In the genomic region with DNA sequence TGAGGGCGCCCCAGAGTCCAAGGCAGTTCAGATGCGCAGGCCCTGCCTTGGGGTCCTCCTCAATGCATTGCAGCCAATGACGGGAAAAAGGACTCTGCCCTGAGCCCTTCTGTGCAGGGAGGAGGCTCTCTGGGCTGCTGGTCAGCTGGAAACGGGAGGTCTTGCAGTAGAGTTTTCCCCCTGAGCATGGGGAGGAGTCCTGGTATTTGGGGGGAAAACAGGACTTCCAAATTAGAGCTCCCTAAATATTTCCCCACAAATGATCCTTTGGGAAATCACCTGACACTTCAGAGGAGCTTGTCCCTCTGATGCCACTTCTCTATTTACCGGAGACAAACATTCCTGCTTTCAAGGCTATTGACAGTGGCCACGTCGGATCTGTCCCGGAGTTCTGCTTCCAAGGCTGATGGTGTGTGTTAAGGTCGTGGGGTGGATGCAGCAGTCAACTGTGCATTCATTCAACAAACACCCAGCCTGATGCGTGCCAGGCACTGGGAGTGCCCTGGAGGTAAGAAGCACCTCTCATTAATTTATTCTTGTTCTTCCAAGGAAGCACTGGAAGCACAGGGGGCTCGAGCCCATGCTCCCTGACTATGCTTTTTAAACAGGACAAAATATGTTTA, we compare ENCODE assay signal across 1 cellular context.
TF ChIP-seq lines count a peak whose summit lies in the region.

No MANE protein-coding gene starts in this region.

TF ChIP-seq in HepG2, 621 proteins besides CTCF, POLR2A, EP300 and RAD21 (continued from another document and continues in another):
- TF ChIP-seq, protein P1, sequence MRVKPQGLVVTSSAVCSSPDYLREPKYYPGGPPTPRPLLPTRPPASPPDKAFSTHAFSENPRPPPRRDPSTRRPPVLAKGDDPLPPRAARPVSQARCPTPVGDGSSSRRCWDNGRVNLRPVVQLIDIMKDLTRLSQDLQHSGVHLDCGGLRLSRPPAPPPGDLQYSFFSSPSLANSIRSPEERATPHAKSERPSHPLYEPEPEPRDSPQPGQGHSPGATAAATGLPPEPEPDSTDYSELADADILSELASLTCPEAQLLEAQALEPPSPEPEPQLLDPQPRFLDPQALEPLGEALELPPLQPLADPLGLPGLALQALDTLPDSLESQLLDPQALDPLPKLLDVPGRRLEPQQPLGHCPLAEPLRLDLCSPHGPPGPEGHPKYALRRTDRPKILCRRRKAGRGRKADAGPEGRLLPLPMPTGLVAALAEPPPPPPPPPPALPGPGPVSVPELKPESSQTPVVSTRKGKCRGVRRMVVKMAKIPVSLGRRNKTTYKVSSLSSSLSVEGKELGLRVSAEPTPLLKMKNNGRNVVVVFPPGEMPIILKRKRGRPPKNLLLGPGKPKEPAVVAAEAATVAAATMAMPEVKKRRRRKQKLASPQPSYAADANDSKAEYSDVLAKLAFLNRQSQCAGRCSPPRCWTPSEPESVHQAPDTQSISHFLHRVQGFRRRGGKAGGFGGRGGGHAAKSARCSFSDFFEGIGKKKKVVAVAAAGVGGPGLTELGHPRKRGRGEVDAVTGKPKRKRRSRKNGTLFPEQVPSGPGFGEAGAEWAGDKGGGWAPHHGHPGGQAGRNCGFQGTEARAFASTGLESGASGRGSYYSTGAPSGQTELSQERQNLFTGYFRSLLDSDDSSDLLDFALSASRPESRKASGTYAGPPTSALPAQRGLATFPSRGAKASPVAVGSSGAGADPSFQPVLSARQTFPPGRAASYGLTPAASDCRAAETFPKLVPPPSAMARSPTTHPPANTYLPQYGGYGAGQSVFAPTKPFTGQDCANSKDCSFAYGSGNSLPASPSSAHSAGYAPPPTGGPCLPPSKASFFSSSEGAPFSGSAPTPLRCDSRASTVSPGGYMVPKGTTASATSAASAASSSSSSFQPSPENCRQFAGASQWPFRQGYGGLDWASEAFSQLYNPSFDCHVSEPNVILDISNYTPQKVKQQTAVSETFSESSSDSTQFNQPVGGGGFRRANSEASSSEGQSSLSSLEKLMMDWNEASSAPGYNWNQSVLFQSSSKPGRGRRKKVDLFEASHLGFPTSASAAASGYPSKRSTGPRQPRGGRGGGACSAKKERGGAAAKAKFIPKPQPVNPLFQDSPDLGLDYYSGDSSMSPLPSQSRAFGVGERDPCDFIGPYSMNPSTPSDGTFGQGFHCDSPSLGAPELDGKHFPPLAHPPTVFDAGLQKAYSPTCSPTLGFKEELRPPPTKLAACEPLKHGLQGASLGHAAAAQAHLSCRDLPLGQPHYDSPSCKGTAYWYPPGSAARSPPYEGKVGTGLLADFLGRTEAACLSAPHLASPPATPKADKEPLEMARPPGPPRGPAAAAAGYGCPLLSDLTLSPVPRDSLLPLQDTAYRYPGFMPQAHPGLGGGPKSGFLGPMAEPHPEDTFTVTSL (CRISPR knock-in tag; IDR thresholded peaks at IDR 0.05; ENCODE audit: borderline replicate concordance) = peak; percentile 94
- peak; percentile 92 for TF ChIP-seq REPIN1 (CRISPR knock-in tag; IDR thresholded peaks at IDR 0.05; ENCODE audit: borderline replicate concordance, low read depth)
- no peak for TF ChIP-seq ZNF839 (CRISPR knock-in tag; IDR thresholded peaks at IDR 0.05; ENCODE audit: borderline replicate concordance)
- peak; percentile 91 for TF ChIP-seq SAP130 (CRISPR knock-in tag; IDR thresholded peaks at IDR 0.05; ENCODE audit: low read depth)
- peak; percentile 83; the same call in 1 of the 2 replicates for TF ChIP-seq ZNF615 (CRISPR knock-in tag; IDR thresholded peaks at IDR 0.05; ENCODE audit: borderline replicate concordance)
- TF ChIP-seq, protein P2, sequence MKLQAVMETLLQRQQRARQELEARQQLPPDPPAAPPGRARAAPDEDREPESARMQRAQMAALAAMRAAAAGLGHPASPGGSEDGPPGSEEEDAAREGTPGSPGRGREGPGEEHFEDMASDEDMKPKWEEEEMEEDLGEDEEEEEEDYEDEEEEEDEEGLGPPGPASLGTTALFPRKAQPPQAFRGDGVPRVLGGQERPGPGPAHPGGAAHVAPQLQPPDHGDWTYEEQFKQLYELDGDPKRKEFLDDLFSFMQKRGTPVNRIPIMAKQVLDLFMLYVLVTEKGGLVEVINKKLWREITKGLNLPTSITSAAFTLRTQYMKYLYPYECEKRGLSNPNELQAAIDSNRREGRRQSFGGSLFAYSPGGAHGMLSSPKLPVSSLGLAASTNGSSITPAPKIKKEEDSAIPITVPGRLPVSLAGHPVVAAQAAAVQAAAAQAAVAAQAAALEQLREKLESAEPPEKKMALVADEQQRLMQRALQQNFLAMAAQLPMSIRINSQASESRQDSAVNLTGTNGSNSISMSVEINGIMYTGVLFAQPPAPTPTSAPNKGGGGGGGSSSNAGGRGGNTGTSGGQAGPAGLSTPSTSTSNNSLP (IDR thresholded peaks at IDR 0.05; ENCODE audit: low read depth, low read length) = peak; percentile 83
- TF ChIP-seq ZSCAN20 (CRISPR knock-in tag; IDR thresholded peaks at IDR 0.05; ENCODE audit: borderline replicate concordance) = no peak; the same call in 1 of the 2 replicates
- no peak for TF ChIP-seq ZBTB8A (CRISPR knock-in tag; IDR thresholded peaks at IDR 0.05; ENCODE audit: borderline replicate concordance, low read depth)
- TF ChIP-seq, protein P3, sequence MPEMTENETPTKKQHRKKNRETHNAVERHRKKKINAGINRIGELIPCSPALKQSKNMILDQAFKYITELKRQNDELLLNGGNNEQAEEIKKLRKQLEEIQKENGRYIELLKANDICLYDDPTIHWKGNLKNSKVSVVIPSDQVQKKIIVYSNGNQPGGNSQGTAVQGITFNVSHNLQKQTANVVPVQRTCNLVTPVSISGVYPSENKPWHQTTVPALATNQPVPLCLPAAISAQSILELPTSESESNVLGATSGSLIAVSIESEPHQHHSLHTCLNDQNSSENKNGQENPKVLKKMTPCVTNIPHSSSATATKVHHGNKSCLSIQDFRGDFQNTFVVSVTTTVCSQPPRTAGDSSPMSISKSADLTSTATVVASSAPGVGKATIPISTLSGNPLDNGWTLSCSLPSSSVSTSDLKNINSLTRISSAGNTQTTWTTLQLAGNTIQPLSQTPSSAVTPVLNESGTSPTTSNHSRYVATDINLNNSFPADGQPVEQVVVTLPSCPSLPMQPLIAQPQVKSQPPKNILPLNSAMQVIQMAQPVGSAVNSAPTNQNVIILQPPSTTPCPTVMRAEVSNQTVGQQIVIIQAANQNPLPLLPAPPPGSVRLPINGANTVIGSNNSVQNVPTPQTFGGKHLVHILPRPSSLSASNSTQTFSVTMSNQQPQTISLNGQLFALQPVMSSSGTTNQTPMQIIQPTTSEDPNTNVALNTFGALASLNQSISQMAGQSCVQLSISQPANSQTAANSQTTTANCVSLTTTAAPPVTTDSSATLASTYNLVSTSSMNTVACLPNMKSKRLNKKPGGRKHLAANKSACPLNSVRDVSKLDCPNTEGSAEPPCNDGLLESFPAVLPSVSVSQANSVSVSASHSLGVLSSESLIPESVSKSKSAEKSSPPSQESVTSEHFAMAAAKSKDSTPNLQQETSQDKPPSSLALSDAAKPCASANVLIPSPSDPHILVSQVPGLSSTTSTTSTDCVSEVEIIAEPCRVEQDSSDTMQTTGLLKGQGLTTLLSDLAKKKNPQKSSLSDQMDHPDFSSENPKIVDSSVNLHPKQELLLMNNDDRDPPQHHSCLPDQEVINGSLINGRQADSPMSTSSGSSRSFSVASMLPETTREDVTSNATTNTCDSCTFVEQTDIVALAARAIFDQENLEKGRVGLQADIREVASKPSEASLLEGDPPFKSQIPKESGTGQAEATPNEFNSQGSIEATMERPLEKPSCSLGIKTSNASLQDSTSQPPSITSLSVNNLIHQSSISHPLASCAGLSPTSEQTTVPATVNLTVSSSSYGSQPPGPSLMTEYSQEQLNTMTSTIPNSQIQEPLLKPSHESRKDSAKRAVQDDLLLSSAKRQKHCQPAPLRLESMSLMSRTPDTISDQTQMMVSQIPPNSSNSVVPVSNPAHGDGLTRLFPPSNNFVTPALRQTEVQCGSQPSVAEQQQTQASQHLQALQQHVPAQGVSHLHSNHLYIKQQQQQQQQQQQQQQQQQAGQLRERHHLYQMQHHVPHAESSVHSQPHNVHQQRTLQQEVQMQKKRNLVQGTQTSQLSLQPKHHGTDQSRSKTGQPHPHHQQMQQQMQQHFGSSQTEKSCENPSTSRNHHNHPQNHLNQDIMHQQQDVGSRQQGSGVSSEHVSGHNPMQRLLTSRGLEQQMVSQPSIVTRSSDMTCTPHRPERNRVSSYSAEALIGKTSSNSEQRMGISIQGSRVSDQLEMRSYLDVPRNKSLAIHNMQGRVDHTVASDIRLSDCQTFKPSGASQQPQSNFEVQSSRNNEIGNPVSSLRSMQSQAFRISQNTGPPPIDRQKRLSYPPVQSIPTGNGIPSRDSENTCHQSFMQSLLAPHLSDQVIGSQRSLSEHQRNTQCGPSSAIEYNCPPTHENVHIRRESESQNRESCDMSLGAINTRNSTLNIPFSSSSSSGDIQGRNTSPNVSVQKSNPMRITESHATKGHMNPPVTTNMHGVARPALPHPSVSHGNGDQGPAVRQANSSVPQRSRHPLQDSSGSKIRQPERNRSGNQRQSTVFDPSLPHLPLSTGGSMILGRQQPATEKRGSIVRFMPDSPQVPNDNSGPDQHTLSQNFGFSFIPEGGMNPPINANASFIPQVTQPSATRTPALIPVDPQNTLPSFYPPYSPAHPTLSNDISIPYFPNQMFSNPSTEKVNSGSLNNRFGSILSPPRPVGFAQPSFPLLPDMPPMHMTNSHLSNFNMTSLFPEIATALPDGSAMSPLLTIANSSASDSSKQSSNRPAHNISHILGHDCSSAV (CRISPR knock-in tag; IDR thresholded peaks at IDR 0.05; ENCODE audit: borderline replicate concordance) = no peak
- TF ChIP-seq ZNF607 (CRISPR knock-in tag; IDR thresholded peaks at IDR 0.05; ENCODE audit: borderline replicate concordance) = no peak
- no peak for TF ChIP-seq SIN3B (IDR thresholded peaks at IDR 0.05; ENCODE audit: low read length)
- no peak for TF ChIP-seq WIZ (CRISPR knock-in tag; IDR thresholded peaks at IDR 0.05)
- no peak for TF ChIP-seq HNRNPL (IDR thresholded peaks at IDR 0.05; ENCODE audit: low read depth, low read length)
- TF ChIP-seq ARNTL (CRISPR knock-in tag; IDR thresholded peaks at IDR 0.05) = peak; percentile 29; the same call in 1 of the 2 replicates
- TF ChIP-seq, protein P4, sequence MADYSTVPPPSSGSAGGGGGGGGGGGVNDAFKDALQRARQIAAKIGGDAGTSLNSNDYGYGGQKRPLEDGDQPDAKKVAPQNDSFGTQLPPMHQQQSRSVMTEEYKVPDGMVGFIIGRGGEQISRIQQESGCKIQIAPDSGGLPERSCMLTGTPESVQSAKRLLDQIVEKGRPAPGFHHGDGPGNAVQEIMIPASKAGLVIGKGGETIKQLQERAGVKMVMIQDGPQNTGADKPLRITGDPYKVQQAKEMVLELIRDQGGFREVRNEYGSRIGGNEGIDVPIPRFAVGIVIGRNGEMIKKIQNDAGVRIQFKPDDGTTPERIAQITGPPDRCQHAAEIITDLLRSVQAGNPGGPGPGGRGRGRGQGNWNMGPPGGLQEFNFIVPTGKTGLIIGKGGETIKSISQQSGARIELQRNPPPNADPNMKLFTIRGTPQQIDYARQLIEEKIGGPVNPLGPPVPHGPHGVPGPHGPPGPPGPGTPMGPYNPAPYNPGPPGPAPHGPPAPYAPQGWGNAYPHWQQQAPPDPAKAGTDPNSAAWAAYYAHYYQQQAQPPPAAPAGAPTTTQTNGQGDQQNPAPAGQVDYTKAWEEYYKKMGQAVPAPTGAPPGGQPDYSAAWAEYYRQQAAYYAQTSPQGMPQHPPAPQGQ (CRISPR knock-in tag; IDR thresholded peaks at IDR 0.05; ENCODE audit: borderline replicate concordance) = no peak; the same call in 1 of the 2 replicates
- no peak for TF ChIP-seq PAF1 (CRISPR knock-in tag; IDR thresholded peaks at IDR 0.05)
- TF ChIP-seq FOXA1 (IDR thresholded peaks at IDR 0.05) = peak; percentile 96
- peak; percentile 100 for TF ChIP-seq FOXA1 (CRISPR knock-in tag; IDR thresholded peaks at IDR 0.05)
- peak; percentile 75; the same call in 1 of the 2 replicates for TF ChIP-seq FOXC1 (CRISPR knock-in tag; IDR thresholded peaks at IDR 0.05; ENCODE audit: borderline replicate concordance)
- TF ChIP-seq SALL2 (CRISPR knock-in tag; IDR thresholded peaks at IDR 0.05) = peak; percentile 81; the same call in 1 of the 2 replicates
- TF ChIP-seq, protein P5, sequence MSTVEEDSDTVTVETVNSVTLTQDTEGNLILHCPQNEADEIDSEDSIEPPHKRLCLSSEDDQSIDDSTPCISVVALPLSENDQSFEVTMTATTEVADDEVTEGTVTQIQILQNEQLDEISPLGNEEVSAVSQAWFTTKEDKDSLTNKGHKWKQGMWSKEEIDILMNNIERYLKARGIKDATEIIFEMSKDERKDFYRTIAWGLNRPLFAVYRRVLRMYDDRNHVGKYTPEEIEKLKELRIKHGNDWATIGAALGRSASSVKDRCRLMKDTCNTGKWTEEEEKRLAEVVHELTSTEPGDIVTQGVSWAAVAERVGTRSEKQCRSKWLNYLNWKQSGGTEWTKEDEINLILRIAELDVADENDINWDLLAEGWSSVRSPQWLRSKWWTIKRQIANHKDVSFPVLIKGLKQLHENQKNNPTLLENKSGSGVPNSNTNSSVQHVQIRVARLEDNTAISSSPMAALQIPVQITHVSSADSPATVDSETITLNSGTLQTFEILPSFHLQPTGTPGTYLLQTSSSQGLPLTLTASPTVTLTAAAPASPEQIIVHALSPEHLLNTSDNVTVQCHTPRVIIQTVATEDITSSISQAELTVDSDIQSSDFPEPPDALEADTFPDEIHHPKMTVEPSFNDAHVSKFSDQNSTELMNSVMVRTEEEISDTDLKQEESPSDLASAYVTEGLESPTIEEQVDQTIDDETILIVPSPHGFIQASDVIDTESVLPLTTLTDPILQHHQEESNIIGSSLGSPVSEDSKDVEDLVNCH (CRISPR knock-in tag; IDR thresholded peaks at IDR 0.05) = no peak
- peak; percentile 94 for TF ChIP-seq PITX1 (CRISPR knock-in tag; IDR thresholded peaks at IDR 0.05)
- peak; percentile 71 for TF ChIP-seq KMT2B (CRISPR knock-in tag; IDR thresholded peaks at IDR 0.05)
- TF ChIP-seq ATAD3A (CRISPR knock-in tag; IDR thresholded peaks at IDR 0.05) = no peak
- TF ChIP-seq ZNF446 (CRISPR knock-in tag; IDR thresholded peaks at IDR 0.05) = no peak
- TF ChIP-seq, protein P6, sequence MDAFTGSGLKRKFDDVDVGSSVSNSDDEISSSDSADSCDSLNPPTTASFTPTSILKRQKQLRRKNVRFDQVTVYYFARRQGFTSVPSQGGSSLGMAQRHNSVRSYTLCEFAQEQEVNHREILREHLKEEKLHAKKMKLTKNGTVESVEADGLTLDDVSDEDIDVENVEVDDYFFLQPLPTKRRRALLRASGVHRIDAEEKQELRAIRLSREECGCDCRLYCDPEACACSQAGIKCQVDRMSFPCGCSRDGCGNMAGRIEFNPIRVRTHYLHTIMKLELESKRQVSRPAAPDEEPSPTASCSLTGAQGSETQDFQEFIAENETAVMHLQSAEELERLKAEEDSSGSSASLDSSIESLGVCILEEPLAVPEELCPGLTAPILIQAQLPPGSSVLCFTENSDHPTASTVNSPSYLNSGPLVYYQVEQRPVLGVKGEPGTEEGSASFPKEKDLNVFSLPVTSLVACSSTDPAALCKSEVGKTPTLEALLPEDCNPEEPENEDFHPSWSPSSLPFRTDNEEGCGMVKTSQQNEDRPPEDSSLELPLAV (CRISPR knock-in tag; conservative IDR thresholded peaks at IDR 0.05; ENCODE audit: low read depth) = no peak
- no peak for TF ChIP-seq KAT7 (CRISPR knock-in tag; IDR thresholded peaks at IDR 0.05; ENCODE audit: borderline replicate concordance)
- TF ChIP-seq EED (CRISPR knock-in tag; IDR thresholded peaks at IDR 0.05) = no peak
- TF ChIP-seq ZZZ3 (CRISPR knock-in tag; IDR thresholded peaks at IDR 0.05; ENCODE audit: borderline replicate concordance) = no peak
- TF ChIP-seq ZNF670 (CRISPR knock-in tag; IDR thresholded peaks at IDR 0.05; ENCODE audit: borderline replicate concordance) = no peak
- TF ChIP-seq ZNF264 (CRISPR knock-in tag; IDR thresholded peaks at IDR 0.05) = peak; percentile 95
- TF ChIP-seq ZNF781 (CRISPR knock-in tag; IDR thresholded peaks at IDR 0.05; ENCODE audit: borderline replicate concordance, not compliant biosample characterization) = no peak
- TF ChIP-seq SMAD1 (CRISPR knock-in tag; IDR thresholded peaks at IDR 0.05; ENCODE audit: borderline replicate concordance, low read depth) = no peak
